In the genomic region with DNA sequence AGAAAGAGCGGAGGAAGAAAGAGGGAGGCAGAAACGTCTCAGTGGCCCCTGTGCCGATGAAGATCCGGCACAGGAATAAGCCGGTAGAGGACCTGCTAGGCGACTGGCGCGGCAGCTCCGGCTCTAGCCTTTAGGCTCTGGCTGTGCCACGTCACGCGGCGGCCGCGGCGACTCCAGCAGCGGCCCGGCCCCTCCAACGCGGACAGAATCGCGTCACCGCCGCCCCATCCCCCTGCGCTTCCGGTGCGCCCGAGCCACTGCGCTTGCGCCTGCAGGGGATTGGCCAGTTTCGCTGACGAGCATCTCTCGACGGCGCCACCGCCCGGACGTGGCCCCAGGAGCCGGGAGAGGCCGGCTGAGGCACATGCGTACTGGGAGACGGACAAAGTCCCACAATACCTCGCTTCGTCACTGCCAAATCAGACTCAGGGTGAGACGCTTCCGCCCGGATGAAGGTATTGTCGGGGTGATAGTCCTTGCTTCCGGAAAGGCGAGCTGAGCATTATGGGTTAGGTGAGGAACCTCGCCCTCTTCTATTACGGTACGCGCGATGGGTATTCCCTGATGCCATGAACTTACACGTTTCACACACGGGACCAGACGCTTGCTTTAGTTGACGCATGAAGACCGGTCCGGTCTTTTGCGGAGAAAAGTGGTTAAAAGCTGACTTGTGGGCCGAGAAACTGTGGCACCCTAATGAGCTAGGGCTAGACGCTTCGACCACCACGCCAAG, we compare ENCODE assay signal across 8 cellular contexts.
DNase-seq lines count a peak whose midpoint lies in the region; ATAC-seq and FAIRE-seq lines count a peak whose summit lies in the region.

A gene (minus strand): TSS at position 105 of the 733 bp plus-strand sequence. CDS start 204 bp downstream, outside the sequence.

- H3K9me3 ChIP-seq in BLaER1 = no peaks in the 10 kb centered on the region

- peaks cover 41% of the 10 kb centered on the region for H3K4me1 ChIP-seq in BLaER1

- H3K27ac ChIP-seq in BLaER1 = peak within 1 kb of the TSS; percentile 87

- peaks cover 44% of the 10 kb centered on the region for H4K20me1 ChIP-seq in BLaER1

- H3K4me3 ChIP-seq in BLaER1 = peak within 1 kb of the TSS; percentile 91

- H3K27me3 ChIP-seq in BLaER1 = no peaks in the 10 kb centered on the region

- peak within 1 kb of the TSS; percentile 90 for H3K4me2 ChIP-seq in BLaER1

- peaks cover 22% of the 10 kb centered on the region for H3K36me3 ChIP-seq in BLaER1

- H3K9ac ChIP-seq in BLaER1 = peak within 1 kb of the TSS; percentile 91

- FAIRE-seq in colon (lab: Jason Lieb, UNC) = peak; percentile 53

- ATAC-seq in HG03460 (IDR thresholded peaks at IDR 0.05; ENCODE audit: unreplicated experiment) = peak; percentile 92

- peak; percentile 94 for DNase-seq in GM19240 (ENCODE audit: insufficient read length, low spot score)
- DNase-seq in NCI-H526 (lab: John Stamatoyannopoulos, UW) = peak; percentile 96 to 97
- peak; percentile 99 for DNase-seq in activated CD4-positive, alpha-beta T cell treated with anti-CD3 and anti-CD28 coated beads for 48 hours
- DNase-seq in kidney glomerular epithelial cell (lab: John Stamatoyannopoulos, UW) = peak; percentile 98
- DNase-seq in stimulated activated CD4-positive, alpha-beta T cell treated with anti-CD3 and anti-CD28 coated beads, Interleukin-1b, Interleukin-23, amount 100 ng/mL, for 1 hour (ENCODE audit: low read depth in 2 of 2) = peak; percentile 95 to 99

Comparison
In these comparisons a context has a peak if more than half of its experiments do, and no peak if none do; other contexts are left out.
1. Peak in every context shown above with its lines: DNase-seq, ATAC-seq, H3K4me3 ChIP-seq and H3K27ac ChIP-seq.